ENCODE assay signal across 10 cellular contexts in genomic region chr6:11363881-11364576, GRCh38.
A peak's percentile ranks its signal among the peaks of the same experiment; 100 is the strongest.
DNase-seq lines count a peak whose midpoint lies in the region; ATAC-seq and TF ChIP-seq lines count a peak whose summit lies in the region.
"Had no signal": no experiment of that assay in that cellular context is flagged by ENCODE, and none has a peak within 500 bp of the region (broad histone marks: within the 10 kb centered on the region; RNA-seq: fewer than 3 reads in every experiment).

No MANE protein-coding gene starts in this region.

- no peak overlapping the region for H3K4me3 ChIP-seq in left lung

- DNase-seq in M059J (ENCODE audit: low read depth) (peak; percentile 54), left lung (no peak), AG08395 (ENCODE audit: low spot score) (no peak), NCI-H1417 treated with DMSO at 0.1 percent for 48 hours (lab: John Stamatoyannopoulos, UW) (no peak)
- DNase-seq in activated T-cell treated with anti-CD3 and anti-CD28 coated beads, Interleukin-2, amount 50 U/mL, for 48 hours = peak; percentile 72 to 74
- peak; percentile 45 to 54 for DNase-seq in stimulated activated CD8-positive, alpha-beta memory T cell treated with anti-CD3 and anti-CD28 coated beads, Interleukin-4, amount 100 ng/mL, for 4 hours (ENCODE audit: low read depth in 2 of 2, low spot score in 1 of 2)
- DNase-seq: H7 had no signal

- ATAC-seq in left lung (no peak), GM18502 (IDR thresholded peaks at IDR 0.05; ENCODE audit: poor library complexity, unreplicated experiment) (no peak), GM21515 (IDR thresholded peaks at IDR 0.05; ENCODE audit: unreplicated experiment) (no peak)
- ATAC-seq: SK-N-SH treated with all-trans-retinoic acid at 6 μM for 48 hours had no signal

- intact Hi-C loops in left lung (cut with DNase I) = loop anchor here in 1 of 2 donors (10.0 kb wide), 1 partner anchor 71 kb away; no protein-coding TSS in a partner anchor

- H3K9me3 ChIP-seq in left lung = no peaks in the 10 kb centered on the region

- peak overlapping the region; percentile 82 to 83 for H3K27ac ChIP-seq in left lung

- peaks cover 14 to 62% of the 10 kb centered on the region in 2 donors for H3K4me1 ChIP-seq in left lung

- TF ChIP-seq CTCF in left lung (IDR thresholded peaks at IDR 0.05) = no peak

- no peaks in the 10 kb centered on the region for H3K36me3 ChIP-seq in left lung

- no peaks in the 10 kb centered on the region for H3K27me3 ChIP-seq in left lung

Comparison
In these comparisons a context has a peak if more than half of its experiments do, and no peak if none do; other contexts are left out.
1. DNase-seq: peak in M059J (single experiment), activated T-cell treated with anti-CD3 and anti-CD28 coated beads, Interleukin-2, amount 50 U/mL, for 48 hours (2 of 2) and stimulated activated CD8-positive, alpha-beta memory T cell treated with anti-CD3 and anti-CD28 coated beads, Interleukin-4, amount 100 ng/mL, for 4 hours (2 of 2); none in left lung (0 of 2), AG08395 (single experiment) and NCI-H1417 treated with DMSO at 0.1 percent for 48 hours (single experiment).